In the genomic region with DNA sequence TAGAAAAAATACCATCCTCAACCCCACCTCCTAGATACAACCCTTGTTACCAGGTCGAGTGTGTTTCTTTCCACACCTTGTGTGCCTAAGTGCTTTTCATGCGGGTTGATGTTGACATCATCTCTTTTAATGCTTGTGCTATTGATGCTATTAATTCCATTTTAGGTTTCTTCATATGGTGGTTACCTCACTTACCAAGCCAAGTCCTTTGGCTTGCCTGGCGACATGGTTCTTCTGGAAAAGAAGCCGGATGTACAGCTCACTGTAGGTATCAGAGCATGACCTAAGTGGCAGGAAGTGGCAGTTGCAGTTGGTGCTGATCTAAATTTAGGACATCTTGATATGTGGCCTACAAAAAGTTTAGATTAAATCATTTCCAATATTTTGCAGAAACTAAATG, we compare ENCODE assay signal across 11 cellular contexts.
A peak's percentile ranks its signal among the peaks of the same experiment; 100 is the strongest.
DNase-seq lines count a peak whose midpoint lies in the region; ATAC-seq lines count a peak whose summit lies in the region.
"Had no signal": no experiment of that assay in that cellular context is flagged by ENCODE, and none has a peak within 500 bp of the region (broad histone marks: within the 10 kb centered on the region; RNA-seq: fewer than 3 reads in every experiment).

No MANE protein-coding gene starts in this region.

- ATAC-seq in activated naive CD4-positive, alpha-beta T cell treated with anti-CD3 and anti-CD28 coated beads, Interleukin-2, amount 50 U/mL, for 72 hours = peak in 1 of 2 donors; percentile 88
- no peak for ATAC-seq in stimulated activated naive CD8-positive, alpha-beta T cell treated with anti-CD3 and anti-CD28 coated beads, Interleukin-15, Interleukin-2, amounts not matched to agents 100 U/mL and 50 U/mL, for 24 hours

- peaks cover 6 to 8% of the 10 kb centered on the region in 2 donors for H3K9me3 Mint-ChIP-seq in activated naive CD4-positive, alpha-beta T cell treated with anti-CD3 and anti-CD28 coated beads, Interleukin-2, amount 50 U/mL, for 72 hours

- H3K36me3 Mint-ChIP-seq in activated naive CD4-positive, alpha-beta T cell treated with anti-CD3 and anti-CD28 coated beads, Interleukin-2, amount 50 U/mL, for 72 hours = peaks cover 4 to 19% of the 10 kb centered on the region in 2 donors

- DNase-seq in activated T-cell treated with anti-CD3 and anti-CD28 coated beads for 1 hour (ENCODE audit: low read depth) (peak; percentile 11), activated T-cell treated with anti-CD3 and anti-CD28 coated beads for 4 hours (no peak), RPMI8226 (peak; percentile 23), midbrain (lab: John Stamatoyannopoulos, UW) (no peak), NCI-H2081 (lab: John Stamatoyannopoulos, UW) (no peak), NCI-H1092 treated with DMSO at 0.1 percent for 48 hours (lab: John Stamatoyannopoulos, UW) (no peak)
- no peak for DNase-seq in activated naive CD4-positive, alpha-beta T cell treated with anti-CD3 and anti-CD28 coated beads, Interleukin-2, amount 50 U/mL, for 72 hours (ENCODE audit: low spot score in 2 of 2)
- DNase-seq in stimulated activated naive CD8-positive, alpha-beta T cell treated with anti-CD3 and anti-CD28 coated beads, Interleukin-15, Interleukin-2, amounts not matched to agents 100 U/mL and 50 U/mL, for 24 hours = peak; percentile 25
- DNase-seq: mesendoderm, NCI-H2227 treated with DMSO at 0.1 percent for 48 hours, stomach had no signal

- peak overlapping the region; percentile 77 to 86 for H3K27ac Mint-ChIP-seq in activated naive CD4-positive, alpha-beta T cell treated with anti-CD3 and anti-CD28 coated beads, Interleukin-2, amount 50 U/mL, for 72 hours

Comparison
In these comparisons a context has a peak if more than half of its experiments do, and no peak if none do; other contexts are left out.
1. DNase-seq: peak in activated T-cell treated with anti-CD3 and anti-CD28 coated beads for 1 hour (single experiment), RPMI8226 (single experiment) and stimulated activated naive CD8-positive, alpha-beta T cell treated with anti-CD3 and anti-CD28 coated beads, Interleukin-15, Interleukin-2, amounts not matched to agents 100 U/mL and 50 U/mL, for 24 hours (single experiment); none in activated T-cell treated with anti-CD3 and anti-CD28 coated beads for 4 hours (single experiment), activated naive CD4-positive, alpha-beta T cell treated with anti-CD3 and anti-CD28 coated beads, Interleukin-2, amount 50 U/mL, for 72 hours (0 of 2), midbrain (single experiment), NCI-H2081 (0 of 2) and NCI-H1092 treated with DMSO at 0.1 percent for 48 hours (single experiment).